ENCODE assay signal across 24 cellular contexts in the genomic region with DNA sequence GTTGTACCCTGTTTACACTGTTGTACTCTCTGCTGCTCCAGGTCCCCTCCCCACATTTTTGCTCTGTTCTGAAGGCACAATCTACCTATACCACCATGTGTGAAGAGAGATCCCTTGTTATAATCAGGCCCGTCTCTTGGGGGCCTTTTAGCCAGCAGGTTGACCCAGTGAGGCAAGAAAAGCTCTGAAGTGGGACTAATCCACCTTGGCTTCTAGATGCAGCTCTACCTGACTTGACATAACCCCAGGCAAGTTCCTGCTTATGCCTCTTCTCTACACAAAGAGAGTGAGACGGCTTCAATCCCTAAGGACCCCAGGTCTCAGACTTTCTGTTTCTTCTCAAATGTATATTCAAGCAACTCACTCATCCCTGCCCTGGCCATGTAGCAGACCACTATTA.
"Had no signal": no experiment of that assay in that cellular context is flagged by ENCODE, and none has a peak within 500 bp of the region (broad histone marks: within the 10 kb centered on the region; RNA-seq: fewer than 3 reads in every experiment).

No MANE protein-coding gene starts in this region.

- H3K27me3 ChIP-seq: neutrophil, pancreas, right lobe of liver, sigmoid colon, stomach, thyroid gland, tibial nerve, upper lobe of right lung, uterus had no signal

- H3K36me3 ChIP-seq: neutrophil, pancreas, prostate gland, right lobe of liver, stomach, thoracic aorta, thyroid gland, tibial nerve, upper lobe of right lung, uterus had no signal

- DNase-seq: naive thymus-derived CD8-positive, alpha-beta T cell; nephron progenitor cell; nucleus accumbens; pancreas; right cardiac atrium; right lobe of liver; sigmoid colon; small intestine; stimulated activated CD4-positive, alpha-beta T cell treated with anti-CD3 and anti-CD28 coated beads, Interleukin-15, amount 100 ng/mL, for 24 hours; stimulated activated CD4-positive, alpha-beta T cell treated with anti-CD3 and anti-CD28 coated beads, Interleukin-2, amount 100 ng/mL, for 24 hours; stimulated activated CD4-positive, alpha-beta T cell treated with anti-CD3 and anti-CD28 coated beads, Interleukin-2, amount 100 ng/mL, for 48 hours; stimulated activated CD4-positive, alpha-beta T cell treated with anti-CD3 and anti-CD28 coated beads, Interleukin-4, amount 100 ng/mL, for 24 hours; stimulated activated naive B cell treated with anti-CD40 and anti-IgM and Interleukin-4, amounts not matched to agents 10 μg/mL and 1 μg/mL and 100 μg/mL, for 72 hours; stimulated activated naive CD4-positive, alpha-beta T cell treated with Interleukin-2 at 50 U/mL for 16 hours; stomach; thyroid gland; upper lobe of right lung; uterus had no signal

- H3K9me3 ChIP-seq: neutrophil, pancreas, prostate gland, right lobe of liver, thoracic aorta, thyroid gland, uterus had no signal

- H3K27ac ChIP-seq: neutrophil, pancreas, prostate gland, right lobe of liver, sigmoid colon, stomach, thoracic aorta, thyroid gland, tibial nerve, upper lobe of right lung, uterus had no signal

- H3K4me3 ChIP-seq: pancreas, prostate gland, right lobe of liver, sigmoid colon, stomach, thoracic aorta, thyroid gland, tibial nerve, upper lobe of right lung, uterus had no signal

- ATAC-seq: naive thymus-derived CD8-positive, alpha-beta T cell; natural killer cell treated with Interleukin-12 subunit alpha and Interleukin-12 subunit beta and Interleukin-15 and Interleukin-18, amount 100 ng/mL, for 72 hours; pancreas; right cardiac atrium; right lobe of liver; stimulated activated effector memory CD8-positive, alpha-beta T cell treated with anti-CD3 and anti-CD28 coated beads, Interleukin-12 subunit alpha, Interleukin-12 subunit beta, amount 100 ng/mL, for 72 hours; stimulated activated naive B cell treated with anti-CD40 and anti-IgM and Interleukin-4, amounts not matched to agents 10 μg/mL and 1 μg/mL and 100 μg/mL, for 72 hours; upper lobe of right lung had no signal

- H3K4me1 ChIP-seq: pancreas, prostate gland, right lobe of liver, sigmoid colon, stomach, thyroid gland, tibial nerve, upper lobe of right lung, uterus had no signal
